Comparison of ENCODE assay signal across 28 cellular contexts in genomic region chr6:164018127-164018526, GRCh38.
"Had no signal": no experiment of that assay in that cellular context is flagged by ENCODE, and none has a peak within 500 bp of the region (broad histone marks: within the 10 kb centered on the region; RNA-seq: fewer than 3 reads in every experiment).

No MANE protein-coding gene starts in this region.

- H3K9me3 Mint-ChIP-seq: dendritic cell treated with granulocyte-macrophage colony-stimulating factor and Interleukin-4, amounts not matched to agents 40 ng/mL and 50 ng/mL, for 4 days; endodermal cell; immature natural killer cell; mesothelial cell of epicardium had no signal

- ATAC-seq: effector memory CD8-positive, alpha-beta T cell; esophagus mucosa; foreskin keratinocyte; gastroesophageal sphincter; heart left ventricle; left lung; left ventricle myocardium superior; lower lobe of right lung; mucosa of descending colon had no signal

- FAIRE-seq: endometrium, frontal cortex, kidney had no signal

- H3K4me1 ChIP-seq: colonic mucosa, esophagus squamous epithelium, foreskin keratinocyte, gastroesophageal sphincter, left lung, lower lobe of right lung had no signal

- H3K9me3 ChIP-seq: colonic mucosa, esophagus squamous epithelium, gastroesophageal sphincter, heart left ventricle, left lung, lower lobe of right lung had no signal

- DNase-seq: colonic mucosa; cortex of kidney; effector CD8-positive, alpha-beta T cell; effector memory CD8-positive, alpha-beta T cell; endodermal cell; erythroblast; esophagus squamous epithelium; foreskin keratinocyte; heart left ventricle; hypothalamus; immature natural killer cell; islet precursor cell; kidney; kidney glomerular epithelial cell; left cardiac atrium; left lung; left ventricle myocardium superior; lower lobe of right lung; mesenchymal stem cell; mucosa of descending colon had no signal

- H3K36me3 Mint-ChIP-seq: immature natural killer cell, mesothelial cell of epicardium had no signal

- H3K79me2 ChIP-seq: hepatocyte had no signal

- H3K4me3 Mint-ChIP-seq: dendritic cell treated with granulocyte-macrophage colony-stimulating factor and Interleukin-4, amounts not matched to agents 40 ng/mL and 50 ng/mL, for 4 days; effector memory CD8-positive, alpha-beta T cell; endodermal cell; immature natural killer cell; mesothelial cell of epicardium had no signal

- H3K36me3 ChIP-seq: colonic mucosa, esophagus squamous epithelium, gastroesophageal sphincter, heart left ventricle, left lung, lower lobe of right lung had no signal

- H3K27me3 Mint-ChIP-seq: dendritic cell treated with granulocyte-macrophage colony-stimulating factor and Interleukin-4, amounts not matched to agents 40 ng/mL and 50 ng/mL, for 4 days had no signal

- H3K4me2 ChIP-seq: hepatocyte had no signal

- H3K27me3 ChIP-seq: colonic mucosa, esophagus squamous epithelium, foreskin keratinocyte, gastroesophageal sphincter, heart left ventricle, hepatocyte, left lung had no signal

- H3K27ac ChIP-seq: colonic mucosa, epithelial cell of prostate, esophagus squamous epithelium, foreskin keratinocyte, gastroesophageal sphincter, heart left ventricle, hepatocyte, left lung, lower lobe of right lung had no signal

- H2AFZ ChIP-seq: hepatocyte had no signal

- H3K27ac Mint-ChIP-seq: dendritic cell treated with granulocyte-macrophage colony-stimulating factor and Interleukin-4, amounts not matched to agents 40 ng/mL and 50 ng/mL, for 4 days; effector memory CD8-positive, alpha-beta T cell; endodermal cell; immature natural killer cell; mesothelial cell of epicardium had no signal

- H3K4me3 ChIP-seq: colonic mucosa, esophagus squamous epithelium, gastroesophageal sphincter, heart left ventricle, hepatocyte, left lung, lower lobe of right lung, mucosa of descending colon had no signal

- H3K4me1 Mint-ChIP-seq: immature natural killer cell had no signal
